Comparison of ENCODE assay signal across 10 cellular contexts in the genomic region with DNA sequence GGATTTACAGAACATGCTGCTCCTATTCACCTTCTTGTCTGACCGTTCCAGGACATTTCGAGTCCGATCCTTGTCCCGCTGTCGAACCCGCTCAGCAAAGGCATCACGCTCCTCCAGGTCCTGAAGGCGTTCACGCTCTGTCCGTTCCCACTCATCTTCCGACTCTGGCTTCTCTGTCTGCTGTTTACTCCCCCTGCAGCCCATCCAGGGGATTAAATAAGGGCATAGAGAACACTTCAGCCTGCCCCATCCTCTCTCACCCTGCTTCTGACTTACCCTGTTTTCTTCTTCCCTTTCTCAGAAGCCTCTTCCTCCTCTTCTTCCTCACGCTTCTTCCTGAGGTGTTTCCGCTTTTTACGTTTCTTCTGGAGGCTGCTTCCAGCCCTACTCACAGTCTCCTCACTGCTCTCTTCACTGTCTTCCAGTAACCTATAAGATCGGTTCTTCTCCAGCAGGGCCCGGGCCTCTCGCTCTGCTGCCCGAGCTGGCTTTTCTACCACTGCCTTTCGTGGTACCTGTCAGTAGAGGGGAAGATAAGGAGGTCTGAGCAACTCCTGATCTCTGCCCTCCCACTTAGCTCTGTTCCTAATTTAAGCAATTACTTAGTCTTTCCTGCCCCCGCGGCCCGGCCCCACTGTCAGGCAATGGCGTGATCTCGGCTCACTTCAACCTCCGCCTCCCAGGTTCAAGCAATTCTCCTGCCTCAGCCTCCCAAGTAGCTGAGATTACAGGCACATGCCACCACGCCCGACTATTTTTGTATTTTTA. TPM values are rescaled to one million over a fixed set of nuclear protein-coding genes. Genes with fewer than 3 reads are reported as not detected.
DNase-seq lines count a peak whose midpoint lies in the region; ATAC-seq and TF ChIP-seq lines count a peak whose summit lies in the region.
"Had no signal": no experiment of that assay in that cellular context is flagged by ENCODE, and none has a peak within 500 bp of the region (broad histone marks: within the 10 kb centered on the region; RNA-seq: fewer than 3 reads in every experiment).

No MANE protein-coding gene starts in this region.

- DNase-seq in A673 (ENCODE audit: low spot score) (no peak), GM03348 (ENCODE audit: low spot score) (peak; percentile 17), fibroblast of villous mesenchyme (ENCODE audit: low read depth) (no peak), Peyer's patch (no peak)
- DNase-seq: activated effector memory CD4-positive, alpha-beta T cell treated with Interleukin-2 at 50 U/mL for 16 hours; ovary had no signal

- H3K27me3 ChIP-seq in A673 (replicated peaks; ENCODE audit: insufficient read depth, low read depth, low read length, poor library complexity): no peaks in the 10 kb centered on the region
- H3K27me3 ChIP-seq in Peyer's patch: no peaks in the 10 kb centered on the region
- H3K27me3 ChIP-seq: ovary had no signal

- TSS peak; percentile 15 for BruUV-seq in A673 (replicated peaks; lab: Mats Ljungman, UMichigan)

- H3K4me1 ChIP-seq in A673 (ENCODE audit: insufficient read depth, low read length, poor library complexity, severe bottlenecking) (peaks cover 7% of the 10 kb centered on the region), Peyer's patch (peaks cover 0 to 18% (median 11%) of the 10 kb centered on the region in 4 donors)

- TF ChIP-seq CTCF in A673 (conservative IDR thresholded peaks at IDR 0.05; ENCODE audit: low read depth, low read length) (peak; percentile 33), VCaP (conservative IDR thresholded peaks at IDR 0.05) (peak; percentile 29; the same call in 1 of the 2 replicates), fibroblast of villous mesenchyme (IDR thresholded peaks at IDR 0.05; ENCODE audit: insufficient read depth, low read depth, low read length) (peak; percentile 28), Peyer's patch (IDR thresholded peaks at IDR 0.05) (no peak)

- H3K9me3 ChIP-seq in A673 (ENCODE audit: low read depth, low read length, poor library complexity, severe bottlenecking): no peaks in the 10 kb centered on the region
- H3K9me3 ChIP-seq in Peyer's patch: no peaks in the 10 kb centered on the region
- H3K9me3 ChIP-seq: ovary had no signal

- ATAC-seq in GM21619 (IDR thresholded peaks at IDR 0.05; ENCODE audit: unreplicated experiment): no peak
- no peak for ATAC-seq in GM18868 (IDR thresholded peaks at IDR 0.05; ENCODE audit: unreplicated experiment)
- ATAC-seq in GM19023 (IDR thresholded peaks at IDR 0.05; ENCODE audit: unreplicated experiment): no peak

- CTCF ChIA-PET in A673 (lab: Charles Lee): no interaction called here

- POLR2A ChIA-PET in A673 (lab: Charles Lee; ENCODE audit: low non-redundant PET): no interaction called here

- no peak for TF ChIP-seq POLR2A in Peyer's patch (IDR thresholded peaks at IDR 0.05)

- H3K4me3 ChIP-seq in A673 (ENCODE audit: low read depth, low read length, poor library complexity, severe bottlenecking): no peak overlapping the region
- H3K4me3 ChIP-seq in fibroblast of villous mesenchyme (ENCODE audit: low read depth, low read length): no peak overlapping the region
- no peak overlapping the region for H3K4me3 ChIP-seq in Peyer's patch

- H3K36me3 ChIP-seq in A673 (ENCODE audit: insufficient read depth, low read length, poor library complexity, severe bottlenecking) (peaks cover 23% of the 10 kb centered on the region), Peyer's patch (peaks cover 0 to 50% (median 0%) of the 10 kb centered on the region in 3 donors)
- H3K36me3 ChIP-seq: ovary had no signal

- intact Hi-C loops in A673 (cut with micrococcal nuclease; ENCODE audit: unreplicated experiment): loop anchor here (10.0 kb wide), 1 partner anchor 186 kb away; the partner anchor contains the start of gene HLA-E

- H3K27ac ChIP-seq in A673 (ENCODE audit: low read depth, low read length, poor library complexity, severe bottlenecking) (no peak overlapping the region), VCaP (peak overlapping the region; percentile 72; the same call in 1 of the 2 replicates), Peyer's patch (no peak overlapping the region)
- H3K27ac ChIP-seq: ovary had no signal

RNA-seq across cellular contexts. Expression of gene DHX16, which starts 1.9 kb away (rescaled TPM):
- total RNA-seq in A673 (2021) (44.7 and 46.4 TPM in 2 replicates), fibroblast of villous mesenchyme (32.0 and 32.2 TPM in 2 replicates), Peyer's patch (10 to 100 TPM; 39.6 to 68.1 (median 58.2) TPM)

RNA-seq across cellular contexts. Expression of gene PPP1R18, which starts 15.5 kb away (rescaled TPM):
- 49.3 and 50.3 TPM in 2 replicates for total RNA-seq in A673 (2021)
- 56.6 and 59.3 TPM in 2 replicates for total RNA-seq in fibroblast of villous mesenchyme
- 10 to 100 TPM in 2 of 4 donors, 1 to 10 TPM in 2; 4.7 to 52.8 (median 9.0) TPM for total RNA-seq in Peyer's patch

RNA-seq across cellular contexts. Expression of gene NRM, which starts 19.8 kb away (rescaled TPM):
- total RNA-seq in A673 (2021): 49.8 and 54.4 TPM in 2 replicates
- total RNA-seq in fibroblast of villous mesenchyme: 3.5 and 5.5 TPM in 2 replicates
- total RNA-seq in Peyer's patch: 1 to 10 TPM in 2 of 4 donors, not detected in 2; 2.0 to 2.7 TPM

RNA-seq across cellular contexts. Expression of gene C6orf136, which starts 24.0 kb away (rescaled TPM):
- total RNA-seq in A673 (2021): 25.0 and 35.9 TPM in 2 replicates
- total RNA-seq in fibroblast of villous mesenchyme: 4.8 and 9.9 TPM in 2 replicates
- total RNA-seq in Peyer's patch: 100 to 1,000 TPM in 2 of 4 donors, 10 to 100 TPM in 2; 35.5 to 111 (median 83.8) TPM

RNA-seq across cellular contexts. Expression of gene ATAT1, which starts 44.3 kb away (rescaled TPM):
- total RNA-seq in A673 (2021) (31.7 and 33.0 TPM in 2 replicates), fibroblast of villous mesenchyme (4.2 and 5.2 TPM in 2 replicates), Peyer's patch (10 to 100 TPM in 2 of 4 donors, 1 to 10 TPM in 2; 8.2 to 25.2 (median 15.1) TPM)

Comparison
In these comparisons a context has a peak if more than half of its experiments do, and no peak if none do; other contexts are left out.
1. CTCF ChIP-seq: peak in A673 (single experiment), VCaP (single experiment) and fibroblast of villous mesenchyme (single experiment); none in Peyer's patch (0 of 6).